In the genomic region with DNA sequence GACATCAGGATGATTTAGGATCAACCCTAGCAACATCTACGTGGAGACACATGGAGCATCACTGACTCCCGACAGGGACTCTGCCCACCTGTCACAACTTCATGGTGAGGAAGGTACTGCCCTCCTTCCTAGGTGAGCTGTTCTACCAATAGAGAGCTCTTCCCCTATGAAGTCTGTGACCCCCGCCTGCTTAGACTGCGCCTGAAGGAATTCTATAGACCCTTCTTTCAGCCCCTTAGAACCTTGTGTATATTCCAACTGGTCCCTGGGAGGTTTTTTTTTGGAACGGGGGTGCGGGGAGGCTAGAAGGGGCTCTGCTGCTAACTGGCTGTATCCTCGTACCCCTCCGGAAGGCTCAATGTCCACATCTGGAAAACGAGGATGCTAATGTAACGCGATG, we compare ENCODE assay signal across 8 cellular contexts. TPM values are rescaled to one million over a fixed set of nuclear protein-coding genes. Genes with fewer than 3 reads are reported as not detected.
A peak's percentile ranks its signal among the peaks of the same experiment; 100 is the strongest.
DNase-seq lines count a peak whose midpoint lies in the region; ATAC-seq and TF ChIP-seq lines count a peak whose summit lies in the region.

No MANE protein-coding gene starts in this region.

- peak overlapping the region; percentile 79 for H3K4me3 ChIP-seq in coronary artery

- DNase-seq in M059J (ENCODE audit: low read depth) (peak; percentile 1), coronary artery (ENCODE audit: low spot score) (no peak), 8988T (no peak), hepatic stellate cell (ENCODE audit: low spot score) (no peak)
- DNase-seq in natural killer cell treated with Interleukin-12 subunit alpha and Interleukin-12 subunit beta and Interleukin-15 and Interleukin-18, amount 100 ng/mL, for 72 hours (ENCODE audit: low spot score), result no peak

- TF ChIP-seq CTCF in C4-2B (conservative IDR thresholded peaks at IDR 0.05) (no peak), coronary artery (IDR thresholded peaks at IDR 0.05) (no peak)

- peaks cover 5% of the 10 kb centered on the region for H3K36me3 Mint-ChIP-seq in natural killer cell treated with Interleukin-12 subunit alpha and Interleukin-12 subunit beta and Interleukin-15 and Interleukin-18, amount 100 ng/mL, for 72 hours

- peak overlapping the region; percentile 78 to 91 for H3K27ac Mint-ChIP-seq in natural killer cell treated with Interleukin-12 subunit alpha and Interleukin-12 subunit beta and Interleukin-15 and Interleukin-18, amount 100 ng/mL, for 72 hours

- H3K4me1 Mint-ChIP-seq in natural killer cell treated with Interleukin-12 subunit alpha and Interleukin-12 subunit beta and Interleukin-15 and Interleukin-18, amount 100 ng/mL, for 72 hours (ENCODE audit: low read depth in 2 of 2), result peaks cover 17 to 22% of the 10 kb centered on the region in 2 donors

- peak overlapping the region; percentile 80 for H3K4me3 Mint-ChIP-seq in natural killer cell treated with Interleukin-12 subunit alpha and Interleukin-12 subunit beta and Interleukin-15 and Interleukin-18, amount 100 ng/mL, for 72 hours

- H3K27ac ChIP-seq in C4-2B (peak overlapping the region; percentile 52), coronary artery (peak overlapping the region in 1 of 2 donors; percentile 80)

- ATAC-seq in natural killer cell treated with Interleukin-12 subunit alpha and Interleukin-12 subunit beta and Interleukin-15 and Interleukin-18, amount 100 ng/mL, for 72 hours, result no peak
- ATAC-seq in HG02763 (IDR thresholded peaks at IDR 0.05; ENCODE audit: unreplicated experiment) (no peak), HG03571 (IDR thresholded peaks at IDR 0.05; ENCODE audit: unreplicated experiment) (no peak)

- H3K27me3 Mint-ChIP-seq in natural killer cell treated with Interleukin-12 subunit alpha and Interleukin-12 subunit beta and Interleukin-15 and Interleukin-18, amount 100 ng/mL, for 72 hours, result no peaks in the 10 kb centered on the region

- no peaks in the 10 kb centered on the region for H3K9me3 Mint-ChIP-seq in natural killer cell treated with Interleukin-12 subunit alpha and Interleukin-12 subunit beta and Interleukin-15 and Interleukin-18, amount 100 ng/mL, for 72 hours

RNA-seq across cellular contexts. Expression of a gene that starts 0.6 kb away (rescaled TPM):
- total RNA-seq in M059J (2014; rRNA removed; shearing (Covaris generic)), result 20.4 and 21.8 TPM in 2 replicates
- 10 to 100 TPM; 67.2 to 85.1 TPM for total RNA-seq in natural killer cell treated with Interleukin-12 subunit alpha and Interleukin-12 subunit beta and Interleukin-15 and Interleukin-18, amount 100 ng/mL, for 72 hours

RNA-seq across cellular contexts. Expression of a gene that starts 29.2 kb away (rescaled TPM):
- 11.4 and 15.1 TPM in 2 replicates for total RNA-seq in M059J (2014; rRNA removed; shearing (Covaris generic))
- total RNA-seq in natural killer cell treated with Interleukin-12 subunit alpha and Interleukin-12 subunit beta and Interleukin-15 and Interleukin-18, amount 100 ng/mL, for 72 hours, result under 1 TPM; 0.29 to 0.45 TPM
